Comparison of ENCODE assay signal across 13 cellular contexts in the genomic region with DNA sequence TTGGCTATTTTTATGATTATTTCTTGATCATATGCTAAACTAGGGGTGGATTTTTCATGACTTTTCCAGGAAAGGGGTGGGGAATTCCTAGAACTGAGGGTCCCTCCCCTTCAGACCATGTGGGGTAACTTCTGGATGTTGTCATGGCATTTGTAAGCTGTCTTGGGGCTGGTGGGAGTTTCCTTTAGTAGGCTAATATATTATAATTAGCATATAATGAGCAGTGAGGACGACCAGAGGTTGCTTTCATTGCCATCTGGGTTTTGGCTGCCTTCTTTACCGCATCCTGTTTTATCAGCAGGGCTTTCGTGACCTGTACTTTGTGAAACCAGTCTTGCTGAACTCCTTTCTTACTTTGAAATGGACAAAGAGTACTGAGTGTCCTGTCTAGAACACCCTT. TPM values are rescaled to one million over a fixed set of nuclear protein-coding genes. Genes with fewer than 3 reads are reported as not detected.
A peak's percentile ranks its signal among the peaks of the same experiment; 100 is the strongest.
DNase-seq lines count a peak whose midpoint lies in the region; ATAC-seq and TF ChIP-seq lines count a peak whose summit lies in the region.
"Had no signal": no experiment of that assay in that cellular context is flagged by ENCODE, and none has a peak within 500 bp of the region (broad histone marks: within the 10 kb centered on the region; RNA-seq: fewer than 3 reads in every experiment).

No MANE protein-coding gene starts in this region.

- TF ChIP-seq CTCF in coronary artery (IDR thresholded peaks at IDR 0.05): no peak

- ATAC-seq in GM19035 (IDR thresholded peaks at IDR 0.05; ENCODE audit: unreplicated experiment) (peak; percentile 92), HG02623 (IDR thresholded peaks at IDR 0.05; ENCODE audit: unreplicated experiment) (peak; percentile 77), HG03442 (IDR thresholded peaks at IDR 0.05; ENCODE audit: unreplicated experiment) (peak; percentile 89), left lobe of liver (no peak)

- DNase-seq in CD1c-positive myeloid dendritic cell (ENCODE audit: extremely low spot score) (peak; percentile 7), DMS153 (lab: John Stamatoyannopoulos, UW) (no peak), left lobe of liver (ENCODE audit: low spot score) (no peak), coronary artery (ENCODE audit: low spot score) (no peak)
- no peak for DNase-seq in activated CD4-positive, alpha-beta T cell treated with anti-CD3 and anti-CD28 coated beads, Interleukin-2, amount 50 U/mL, for 1 hour
- DNase-seq: activated CD4-positive, alpha-beta T cell treated with anti-CD3 and anti-CD28 coated beads for 4 hours; NCI-H1092; NCI-H82; stimulated activated CD4-positive, alpha-beta T cell treated with anti-CD3 and anti-CD28 coated beads, Interleukin-4, amount 100 ng/mL, for 4 hours had no signal

- H3K27ac ChIP-seq in coronary artery: no peak overlapping the region
- H3K27ac ChIP-seq: thoracic aorta had no signal

- no peak overlapping the region for H3K4me3 ChIP-seq in coronary artery
- H3K4me3 ChIP-seq: thoracic aorta had no signal

RNA-seq across cellular contexts. Expression of gene ABCA5, which starts 40.4 kb away (rescaled TPM):
- 48.7 TPM for total RNA-seq in left lobe of liver

RNA-seq across cellular contexts. Expression of gene MAP2K6, which starts 47.2 kb away (rescaled TPM):
- total RNA-seq in left lobe of liver: 2.6 TPM
